In genomic region chr13:41767801-41768200, GRCh38 we compare ENCODE assay signal across 23 cellular contexts.
A peak's percentile ranks its signal among the peaks of the same experiment; 100 is the strongest.
DNase-seq lines count a peak whose midpoint lies in the region; ATAC-seq and TF ChIP-seq lines count a peak whose summit lies in the region.
"Had no signal": no experiment of that assay in that cellular context is flagged by ENCODE, and none has a peak within 500 bp of the region (broad histone marks: within the 10 kb centered on the region; RNA-seq: fewer than 3 reads in every experiment).

No MANE protein-coding gene starts in this region.

- no peaks in the 10 kb centered on the region for H3K36me3 ChIP-seq in upper lobe of right lung
- H3K36me3 ChIP-seq: WERI-Rb-1 had no signal

- no peak overlapping the region for H3K27ac ChIP-seq in upper lobe of right lung
- H3K27ac ChIP-seq: 22Rv1, esophagus muscularis mucosa, WERI-Rb-1 had no signal

- intact Hi-C loops in upper lobe of right lung (cut with DNase I), result no loop called here

- ATAC-seq in HG03469 (IDR thresholded peaks at IDR 0.05; ENCODE audit: unreplicated experiment), result no peak
- ATAC-seq in upper lobe of right lung, result no peak
- ATAC-seq: GM23338; stimulated activated effector memory CD8-positive, alpha-beta T cell treated with anti-CD3 and anti-CD28 coated beads, Interleukin-12 subunit alpha, Interleukin-12 subunit beta, amount 100 ng/mL, for 72 hours had no signal

- H3K9me3 ChIP-seq in upper lobe of right lung, result no peaks in the 10 kb centered on the region
- H3K9me3 ChIP-seq: esophagus muscularis mucosa had no signal

- TF ChIP-seq CTCF in upper lobe of right lung (IDR thresholded peaks at IDR 0.05), result no peak

- DNase-seq in DMS 273 (lab: John Stamatoyannopoulos, UW; ENCODE audit: unreplicated experiment), result peak; percentile 2
- no peak for DNase-seq in DMS 273 treated with DMSO at 0.1 percent for 48 hours (lab: John Stamatoyannopoulos, UW)
- peak; percentile 4 for DNase-seq in NCI-H69 (lab: John Stamatoyannopoulos, UW)
- peak; percentile 43 to 72 for DNase-seq in dermis microvascular lymphatic vessel endothelial cell (ENCODE audit: low read depth in 2 of 2)
- DNase-seq in lung microvascular endothelial cell (ENCODE audit: low read depth in 2 of 2), result peak; percentile 62 to 75
- DNase-seq in upper lobe of right lung, result no peak
- no peak for DNase-seq in cerebellar cortex (ENCODE audit: low spot score)
- DNase-seq: activated CD4-positive, alpha-beta T cell treated with anti-CD3 and anti-CD28 coated beads, Interleukin-2, amount 10 ng/mL, durations not matched to agents 24 days and 14 days; activated naive CD4-positive, alpha-beta T cell treated with anti-CD3 and anti-CD28 coated beads, Interleukin-2, amount 10 ng/mL, durations not matched to agents 7 days and 5 days; AML-193; CD4-positive, alpha-beta memory T cell; effector memory CD4-positive, alpha-beta T cell; GDM1; glutamatergic neuron; MV-4-11; NCI-H345; substantia nigra; WERI-Rb-1 had no signal

- no peaks in the 10 kb centered on the region for H3K27me3 ChIP-seq in upper lobe of right lung
- H3K27me3 ChIP-seq: esophagus muscularis mucosa had no signal

- no peaks in the 10 kb centered on the region for H3K4me1 ChIP-seq in upper lobe of right lung

- no peak overlapping the region for H3K4me3 ChIP-seq in upper lobe of right lung
- H3K4me3 ChIP-seq: esophagus muscularis mucosa, GM23338 had no signal

Comparison
In these comparisons a context has a peak if more than half of its experiments do, and no peak if none do; other contexts are left out.
1. DNase-seq: peak in DMS 273 (single experiment), NCI-H69 (single experiment), dermis microvascular lymphatic vessel endothelial cell (2 of 2) and lung microvascular endothelial cell (2 of 2); none in DMS 273 treated with DMSO at 0.1 percent for 48 hours (single experiment), upper lobe of right lung (single experiment) and cerebellar cortex (single experiment).